Comparison of ENCODE assay signal across 12 cellular contexts in genomic region chr17:19940722-19941464, GRCh38. TPM values are rescaled to one million over a fixed set of nuclear protein-coding genes. Genes with fewer than 3 reads are reported as not detected.
DNase-seq lines count a peak whose midpoint lies in the region; ATAC-seq and TF ChIP-seq lines count a peak whose summit lies in the region.
"Had no signal": no experiment of that assay in that cellular context is flagged by ENCODE, and none has a peak within 500 bp of the region (broad histone marks: within the 10 kb centered on the region; RNA-seq: fewer than 3 reads in every experiment).

No MANE protein-coding gene starts in this region.

- DNase-seq in Caki2 (ENCODE audit: low read depth), result peak; percentile 12
- DNase-seq in central memory CD8-positive, alpha-beta T cell (ENCODE audit: low spot score in 2 of 2), result no peak
- DNase-seq in mesothelial cell of epicardium (ENCODE audit: low spot score in 2 of 2, unreplicated experiment in 2 of 2), result no peak
- DNase-seq in NCI-H1105 treated with DMSO at 0.1 percent for 48 hours (lab: John Stamatoyannopoulos, UW), result no peak
- no peak for DNase-seq in superior temporal gyrus (ENCODE audit: extremely low spot score)
- no peak for DNase-seq in NCI-H1694 treated with DMSO at 0.1 percent for 48 hours (lab: John Stamatoyannopoulos, UW)
- DNase-seq: GDM1; stimulated activated naive CD4-positive, alpha-beta T cell had no signal

- in situ Hi-C loops in Caki2 (cut with HindIII; ENCODE audit: low pct_unique_long_range_greater_than_20kb, low sequenced_read_pairs), result no loop called here

- peak overlapping the region; percentile 52 for H3K27ac ChIP-seq in HUES64 (ENCODE audit: low read depth, low read length)
- H3K27ac ChIP-seq: RWPE1 had no signal

- peaks cover 81% of the 10 kb centered on the region for H3K36me3 ChIP-seq in HUES64 (ENCODE audit: insufficient read depth, low read length)

- no peak overlapping the region for H3K4me3 ChIP-seq in HUES64 (ENCODE audit: low read length)

- 83% methylated on average over 3 of the region's 4 CpGs for WGBS in HUES64

- peaks cover 23% of the 10 kb centered on the region for H3K4me1 ChIP-seq in HUES64 (ENCODE audit: insufficient read depth, low read length)

- no peaks in the 10 kb centered on the region for H3K9me3 Mint-ChIP-seq in central memory CD8-positive, alpha-beta T cell
- no peaks in the 10 kb centered on the region for H3K9me3 Mint-ChIP-seq in mesothelial cell of epicardium
- H3K9me3 Mint-ChIP-seq: dendritic cell treated with granulocyte-macrophage colony-stimulating factor and Interleukin-4, amounts not matched to agents 40 ng/mL and 50 ng/mL, for 4 days had no signal

- peak overlapping the region; percentile 10 for H3K27ac Mint-ChIP-seq in central memory CD8-positive, alpha-beta T cell (ENCODE audit: low read depth)
- peak overlapping the region; percentile 36 for H3K27ac Mint-ChIP-seq in mesothelial cell of epicardium
- H3K27ac Mint-ChIP-seq: dendritic cell treated with granulocyte-macrophage colony-stimulating factor and Interleukin-4, amounts not matched to agents 40 ng/mL and 50 ng/mL, for 4 days had no signal

- ATAC-seq in central memory CD8-positive, alpha-beta T cell (replicated peaks; ENCODE audit: extremely low read depth, poor library complexity, severe bottlenecking), result no peak
- no peak for ATAC-seq in GM19351 (IDR thresholded peaks at IDR 0.05; ENCODE audit: unreplicated experiment)

- H3K9ac ChIP-seq in HUES64 (ENCODE audit: low read depth, low read length), result no peak overlapping the region; the same call in 1 of the 2 replicates

- TF ChIP-seq CTCF in mesothelial cell of epicardium (IDR thresholded peaks at IDR 0.05; ENCODE audit: unreplicated experiment), result no peak

- H3K27me3 Mint-ChIP-seq in central memory CD8-positive, alpha-beta T cell, result no peaks in the 10 kb centered on the region
- H3K27me3 Mint-ChIP-seq in mesothelial cell of epicardium (ENCODE audit: low read depth), result no peaks in the 10 kb centered on the region
- H3K27me3 Mint-ChIP-seq: dendritic cell treated with granulocyte-macrophage colony-stimulating factor and Interleukin-4, amounts not matched to agents 40 ng/mL and 50 ng/mL, for 4 days had no signal

- no peak overlapping the region for H3K4me3 Mint-ChIP-seq in central memory CD8-positive, alpha-beta T cell
- no peak overlapping the region for H3K4me3 Mint-ChIP-seq in mesothelial cell of epicardium
- H3K4me3 Mint-ChIP-seq: dendritic cell treated with granulocyte-macrophage colony-stimulating factor and Interleukin-4, amounts not matched to agents 40 ng/mL and 50 ng/mL, for 4 days had no signal

- peaks cover 60% of the 10 kb centered on the region for H3K36me3 Mint-ChIP-seq in central memory CD8-positive, alpha-beta T cell (ENCODE audit: insufficient read depth)
- H3K36me3 Mint-ChIP-seq in mesothelial cell of epicardium, result peaks cover 19% of the 10 kb centered on the region

- no peaks in the 10 kb centered on the region for H3K27me3 ChIP-seq in HUES64 (ENCODE audit: insufficient read depth, low read length)

- H3K4me1 Mint-ChIP-seq in central memory CD8-positive, alpha-beta T cell, result peaks cover 23% of the 10 kb centered on the region
- H3K4me1 Mint-ChIP-seq in mesothelial cell of epicardium, result peaks cover 4% of the 10 kb centered on the region

- H3K9me3 ChIP-seq in HUES64 (ENCODE audit: insufficient read depth, low read depth, low read length), result no peaks in the 10 kb centered on the region

RNA-seq across cellular contexts. Expression of gene AKAP10, which starts 36.7 kb away (rescaled TPM):
- 7.5 and 11.4 TPM in 2 replicates for total RNA-seq in Caki2 (2014; rRNA removed; shearing (Covaris generic); ENCODE audit: low replicate concordance)
- 12.2 TPM for polyA plus RNA-seq in HUES64 (2013, experiment 1 of 2)
- polyA plus RNA-seq in HUES64 (2013, experiment 2 of 2), result 14.7 TPM
- 39.0 to 40.1 TPM (median 39.6 TPM) in 3 replicates for total RNA-seq in mesothelial cell of epicardium
